1 cellular context compared by ENCODE assay signal in the genomic region with DNA sequence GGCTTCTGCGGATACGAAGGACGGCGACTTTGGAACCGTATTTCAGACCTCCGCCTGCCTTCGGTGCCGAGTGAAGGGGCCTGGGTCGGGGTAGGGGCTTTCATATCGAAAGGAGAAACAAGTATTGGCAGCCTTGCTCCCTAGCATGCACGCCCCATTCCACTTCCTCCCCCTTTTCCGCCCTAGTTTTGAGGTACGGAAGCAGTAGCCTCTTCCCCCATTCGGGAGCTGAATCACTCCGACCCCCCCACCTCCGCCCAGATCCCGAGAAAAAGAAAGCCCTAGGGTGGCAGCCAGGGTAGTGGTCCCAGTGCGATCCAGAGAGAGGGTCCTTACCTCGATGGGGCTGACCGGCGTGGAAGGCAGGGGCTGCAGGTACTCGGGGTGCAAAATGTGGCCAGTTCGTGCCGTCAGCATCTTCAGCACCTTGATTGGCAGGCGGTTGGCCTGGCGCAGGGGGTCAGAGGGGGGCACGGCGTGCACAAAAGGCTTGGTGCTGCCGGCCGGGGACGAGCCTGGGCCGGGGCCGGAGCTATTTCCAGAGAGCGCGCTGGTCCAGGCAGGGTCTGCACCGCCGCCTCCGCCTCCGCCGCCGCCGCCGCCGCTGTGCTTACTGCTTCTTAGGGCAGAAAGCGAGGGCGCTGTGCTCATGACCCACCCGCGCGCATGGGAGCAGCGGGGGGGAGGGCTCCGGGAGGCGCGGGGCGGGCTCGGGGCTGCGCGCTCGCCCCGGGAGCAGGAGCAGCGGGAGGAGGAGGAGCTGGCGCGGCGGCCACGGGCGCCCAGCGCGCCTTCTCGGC.
TF ChIP-seq lines count a peak whose summit lies in the region.

No MANE protein-coding gene starts in this region.

TF ChIP-seq in GM23338, 12 proteins besides CTCF, POLR2A, EP300 and RAD21 (continued from another document):
- TF ChIP-seq, protein P1, sequence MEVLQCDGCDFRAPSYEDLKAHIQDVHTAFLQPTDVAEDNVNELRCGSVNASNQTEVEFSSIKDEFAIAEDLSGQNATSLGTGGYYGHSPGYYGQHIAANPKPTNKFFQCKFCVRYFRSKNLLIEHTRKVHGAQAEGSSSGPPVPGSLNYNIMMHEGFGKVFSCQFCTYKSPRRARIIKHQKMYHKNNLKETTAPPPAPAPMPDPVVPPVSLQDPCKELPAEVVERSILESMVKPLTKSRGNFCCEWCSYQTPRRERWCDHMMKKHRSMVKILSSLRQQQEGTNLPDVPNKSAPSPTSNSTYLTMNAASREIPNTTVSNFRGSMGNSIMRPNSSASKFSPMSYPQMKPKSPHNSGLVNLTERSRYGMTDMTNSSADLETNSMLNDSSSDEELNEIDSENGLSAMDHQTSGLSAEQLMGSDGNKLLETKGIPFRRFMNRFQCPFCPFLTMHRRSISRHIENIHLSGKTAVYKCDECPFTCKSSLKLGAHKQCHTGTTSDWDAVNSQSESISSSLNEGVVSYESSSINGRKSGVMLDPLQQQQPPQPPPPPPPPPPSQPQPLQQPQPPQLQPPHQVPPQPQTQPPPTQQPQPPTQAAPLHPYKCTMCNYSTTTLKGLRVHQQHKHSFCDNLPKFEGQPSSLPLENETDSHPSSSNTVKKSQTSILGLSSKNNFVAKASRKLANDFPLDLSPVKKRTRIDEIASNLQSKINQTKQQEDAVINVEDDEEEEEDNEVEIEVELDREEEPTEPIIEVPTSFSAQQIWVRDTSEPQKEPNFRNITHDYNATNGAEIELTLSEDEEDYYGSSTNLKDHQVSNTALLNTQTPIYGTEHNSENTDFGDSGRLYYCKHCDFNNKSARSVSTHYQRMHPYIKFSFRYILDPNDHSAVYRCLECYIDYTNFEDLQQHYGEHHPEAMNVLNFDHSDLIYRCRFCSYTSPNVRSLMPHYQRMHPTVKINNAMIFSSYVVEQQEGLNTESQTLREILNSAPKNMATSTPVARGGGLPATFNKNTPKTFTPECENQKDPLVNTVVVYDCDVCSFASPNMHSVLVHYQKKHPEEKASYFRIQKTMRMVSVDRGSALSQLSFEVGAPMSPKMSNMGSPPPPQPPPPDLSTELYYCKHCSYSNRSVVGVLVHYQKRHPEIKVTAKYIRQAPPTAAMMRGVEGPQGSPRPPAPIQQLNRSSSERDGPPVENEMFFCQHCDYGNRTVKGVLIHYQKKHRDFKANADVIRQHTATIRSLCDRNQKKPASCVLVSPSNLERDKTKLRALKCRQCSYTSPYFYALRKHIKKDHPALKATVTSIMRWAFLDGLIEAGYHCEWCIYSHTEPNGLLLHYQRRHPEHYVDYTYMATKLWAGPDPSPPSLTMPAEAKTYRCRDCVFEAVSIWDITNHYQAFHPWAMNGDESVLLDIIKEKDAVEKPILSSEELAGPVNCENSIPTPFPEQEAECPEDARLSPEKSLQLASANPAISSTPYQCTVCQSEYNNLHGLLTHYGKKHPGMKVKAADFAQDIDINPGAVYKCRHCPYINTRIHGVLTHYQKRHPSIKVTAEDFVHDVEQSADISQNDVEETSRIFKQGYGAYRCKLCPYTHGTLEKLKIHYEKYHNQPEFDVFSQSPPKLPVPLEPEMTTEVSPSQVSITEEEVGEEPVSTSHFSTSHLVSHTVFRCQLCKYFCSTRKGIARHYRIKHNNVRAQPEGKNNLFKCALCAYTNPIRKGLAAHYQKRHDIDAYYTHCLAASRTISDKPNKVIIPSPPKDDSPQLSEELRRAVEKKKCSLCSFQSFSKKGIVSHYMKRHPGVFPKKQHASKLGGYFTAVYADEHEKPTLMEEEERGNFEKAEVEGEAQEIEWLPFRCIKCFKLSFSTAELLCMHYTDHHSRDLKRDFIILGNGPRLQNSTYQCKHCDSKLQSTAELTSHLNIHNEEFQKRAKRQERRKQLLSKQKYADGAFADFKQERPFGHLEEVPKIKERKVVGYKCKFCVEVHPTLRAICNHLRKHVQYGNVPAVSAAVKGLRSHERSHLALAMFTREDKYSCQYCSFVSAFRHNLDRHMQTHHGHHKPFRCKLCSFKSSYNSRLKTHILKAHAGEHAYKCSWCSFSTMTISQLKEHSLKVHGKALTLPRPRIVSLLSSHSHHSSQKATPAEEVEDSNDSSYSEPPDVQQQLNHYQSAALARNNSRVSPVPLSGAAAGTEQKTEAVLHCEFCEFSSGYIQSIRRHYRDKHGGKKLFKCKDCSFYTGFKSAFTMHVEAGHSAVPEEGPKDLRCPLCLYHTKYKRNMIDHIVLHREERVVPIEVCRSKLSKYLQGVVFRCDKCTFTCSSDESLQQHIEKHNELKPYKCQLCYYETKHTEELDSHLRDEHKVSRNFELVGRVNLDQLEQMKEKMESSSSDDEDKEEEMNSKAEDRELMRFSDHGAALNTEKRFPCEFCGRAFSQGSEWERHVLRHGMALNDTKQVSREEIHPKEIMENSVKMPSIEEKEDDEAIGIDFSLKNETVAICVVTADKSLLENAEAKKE (CRISPR knock-in tag; IDR thresholded peaks at IDR 0.05): no peak
- TF ChIP-seq STAT1 (IDR thresholded peaks at IDR 0.05; ENCODE audit: unreplicated experiment): no peak
- TF ChIP-seq NANOG (IDR thresholded peaks at IDR 0.05; ENCODE audit: borderline replicate concordance): no peak
- no peak for TF ChIP-seq ZNF331 (CRISPR knock-in tag; IDR thresholded peaks at IDR 0.05; ENCODE audit: low read depth)
